8 cellular contexts compared by ENCODE assay signal in the genomic region with DNA sequence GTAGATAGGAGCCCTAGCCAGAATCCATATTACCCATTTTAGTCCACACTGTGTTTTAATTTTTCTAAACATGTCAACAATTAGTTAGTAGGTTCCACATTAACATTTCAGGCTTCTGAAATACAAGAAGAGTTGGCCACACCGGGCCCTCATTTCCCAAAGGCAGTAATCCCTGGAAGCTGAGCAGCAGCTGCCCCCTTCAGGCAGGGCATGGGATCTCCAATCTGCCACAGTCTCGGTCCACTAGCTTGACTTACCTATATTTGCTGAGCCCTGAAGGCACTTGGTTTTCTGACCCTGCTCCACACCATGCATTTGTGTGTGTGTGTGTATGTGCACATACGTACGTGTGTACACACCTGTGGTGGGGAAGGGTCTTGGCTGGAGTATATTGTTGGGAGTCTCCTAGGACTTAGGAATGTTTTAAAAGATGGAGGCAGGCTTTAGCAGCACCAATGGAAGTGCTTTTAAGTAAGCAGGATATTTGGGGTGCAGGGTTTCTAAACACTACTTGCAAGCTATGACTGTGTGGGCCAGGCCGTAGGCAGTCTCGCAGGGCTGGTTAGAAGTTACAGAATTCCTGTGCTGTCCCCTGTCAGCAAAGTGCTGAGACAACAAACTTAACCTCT.
DNase-seq lines count a peak whose midpoint lies in the region; ATAC-seq, FAIRE-seq and TF ChIP-seq lines count a peak whose summit lies in the region.

No MANE protein-coding gene starts in this region.

- H3K36me3 Mint-ChIP-seq in endodermal cell (ENCODE audit: low read depth): no peaks in the 10 kb centered on the region

- H3K9me3 Mint-ChIP-seq in endodermal cell: no peaks in the 10 kb centered on the region

- peaks cover 21% of the 10 kb centered on the region for H3K4me1 Mint-ChIP-seq in endodermal cell

- no peak for ATAC-seq in HG02885 (IDR thresholded peaks at IDR 0.05; ENCODE audit: poor library complexity, unreplicated experiment)
- no peak for ATAC-seq in GM21423 (IDR thresholded peaks at IDR 0.05; ENCODE audit: unreplicated experiment)
- ATAC-seq in left ventricle myocardium superior: no peak

- no peak overlapping the region for H3K4me3 ChIP-seq in endodermal cell (ENCODE audit: low read length)

- H3K4me1 ChIP-seq in endodermal cell (ENCODE audit: control insufficient read depth, insufficient read depth, low read length): no peaks in the 10 kb centered on the region

- no peaks in the 10 kb centered on the region for H3K27me3 ChIP-seq in endodermal cell (ENCODE audit: control insufficient read depth, insufficient read depth, low read length, poor library complexity, severe bottlenecking)

- no peak overlapping the region for H3K4me3 Mint-ChIP-seq in endodermal cell

- TF ChIP-seq POLR2A in GM12892 (IDR thresholded peaks at IDR 0.05; ENCODE audit: low read depth, low read length): no peak

- H3K27ac ChIP-seq in endodermal cell (ENCODE audit: low read depth, low read length): peak overlapping the region; percentile 28

- peak; percentile 38 for FAIRE-seq in GM12892 (lab: Jason Lieb, UNC)

- no peaks in the 10 kb centered on the region for H3K9me3 ChIP-seq in endodermal cell (ENCODE audit: control insufficient read depth, low read length)

- H3K9ac ChIP-seq in endodermal cell (ENCODE audit: extremely low read depth, low read length, poor library complexity, severe bottlenecking): no peak overlapping the region

- peak; percentile 94 for TF ChIP-seq CTCF in endodermal cell (conservative IDR thresholded peaks at IDR 0.05)

- H3K27ac Mint-ChIP-seq in endodermal cell: no peak overlapping the region

- H3K36me3 ChIP-seq in endodermal cell (ENCODE audit: control insufficient read depth, insufficient read depth, low read length): no peaks in the 10 kb centered on the region

- intact Hi-C loops in left ventricle myocardium superior (cut with micrococcal nuclease): no loop called here

- WGBS in endodermal cell (ENCODE audit: insufficient coverage in 1 of 2, insufficient read length in 1 of 2), 2 experiments: 18 to 27% methylated on average over 4 to 6 of the region's 6 CpGs

- peaks cover 27% of the 10 kb centered on the region for H3K27me3 Mint-ChIP-seq in endodermal cell (ENCODE audit: insufficient read depth)

- peak; percentile 10 for DNase-seq in A172 (ENCODE audit: low spot score)
- peak; percentile 5 for DNase-seq in GM12892 (ENCODE audit: insufficient read length)
- peak; percentile 34 for DNase-seq in NCI-H2107 treated with DMSO at 0.1 percent for 48 hours (lab: John Stamatoyannopoulos, UW; ENCODE audit: unreplicated experiment)
- DNase-seq in endodermal cell: peak; percentile 93
- DNase-seq in GOT3 (lab: John Stamatoyannopoulos, UW): no peak
- DNase-seq in left ventricle myocardium superior: no peak

Comparison
In these comparisons a context has a peak if more than half of its experiments do, and no peak if none do; other contexts are left out.
1. DNase-seq: peak in A172 (single experiment), GM12892 (single experiment), NCI-H2107 treated with DMSO at 0.1 percent for 48 hours (single experiment) and endodermal cell (single experiment); none in GOT3 (single experiment) and left ventricle myocardium superior (single experiment).